In genomic region chr16:79327836-79328235, GRCh38 we compare ENCODE assay signal across 18 cellular contexts.
"Had no signal": no experiment of that assay in that cellular context is flagged by ENCODE, and none has a peak within 500 bp of the region (broad histone marks: within the 10 kb centered on the region; RNA-seq: fewer than 3 reads in every experiment).

No MANE protein-coding gene starts in this region.

- H3K36me3 ChIP-seq: left lung, neural progenitor cell, prostate gland, spleen, transverse colon, upper lobe of right lung, uterus had no signal

- H3K4me1 Mint-ChIP-seq: stimulated activated memory B cell treated with anti-CD40 and anti-IgM and Interleukin-4, amounts not matched to agents 10 μg/mL and 1 μg/mL and 100 μg/mL, for 72 hours had no signal

- H3K9me3 ChIP-seq: left lung, prostate gland, spleen, transverse colon, upper lobe of right lung, uterus had no signal

- H3K9ac ChIP-seq: neural progenitor cell had no signal

- H3K9me3 Mint-ChIP-seq: nephron; neural progenitor cell; stimulated activated memory B cell treated with anti-CD40 and anti-IgM and Interleukin-4, amounts not matched to agents 10 μg/mL and 1 μg/mL and 100 μg/mL, for 72 hours; stimulated activated naive CD8-positive, alpha-beta T cell treated with anti-CD3 and anti-CD28 coated beads, Interleukin-15, Interleukin-2, amounts not matched to agents 100 ng/mL and 50 ng/mL, for 24 hours had no signal

- H3K27ac ChIP-seq: neural progenitor cell, prostate gland, upper lobe of right lung, uterus had no signal

- H3K36me3 Mint-ChIP-seq: neural progenitor cell; stimulated activated memory B cell treated with anti-CD40 and anti-IgM and Interleukin-4, amounts not matched to agents 10 μg/mL and 1 μg/mL and 100 μg/mL, for 72 hours had no signal

- H3K4me3 ChIP-seq: coronary artery, left lung, neural progenitor cell, prostate gland, skin epidermis, spleen, transverse colon, upper lobe of right lung, uterus had no signal

- ATAC-seq: left cardiac atrium; naive thymus-derived CD4-positive, alpha-beta T cell; stimulated activated memory B cell treated with anti-CD40 and anti-IgM and Interleukin-4, amounts not matched to agents 10 μg/mL and 1 μg/mL and 100 μg/mL, for 72 hours; upper lobe of right lung had no signal

- H3K27ac Mint-ChIP-seq: naive thymus-derived CD4-positive, alpha-beta T cell; nephron; neural progenitor cell; stimulated activated memory B cell treated with anti-CD40 and anti-IgM and Interleukin-4, amounts not matched to agents 10 μg/mL and 1 μg/mL and 100 μg/mL, for 72 hours; stimulated activated naive CD8-positive, alpha-beta T cell treated with anti-CD3 and anti-CD28 coated beads, Interleukin-15, Interleukin-2, amounts not matched to agents 100 ng/mL and 50 ng/mL, for 24 hours had no signal

- H3K4me1 ChIP-seq: prostate gland, uterus had no signal

- H3K4me3 Mint-ChIP-seq: naive thymus-derived CD4-positive, alpha-beta T cell; nephron; neural progenitor cell; stimulated activated memory B cell treated with anti-CD40 and anti-IgM and Interleukin-4, amounts not matched to agents 10 μg/mL and 1 μg/mL and 100 μg/mL, for 72 hours; stimulated activated naive CD8-positive, alpha-beta T cell treated with anti-CD3 and anti-CD28 coated beads, Interleukin-15, Interleukin-2, amounts not matched to agents 100 ng/mL and 50 ng/mL, for 24 hours had no signal

- H3K27me3 ChIP-seq: left lung, neural progenitor cell, uterus had no signal

- DNase-seq: left cardiac atrium; left lung; mammary epithelial cell; mesendoderm; naive thymus-derived CD4-positive, alpha-beta T cell; right cardiac atrium; spleen; stimulated activated CD4-positive, alpha-beta T cell treated with anti-CD3 and anti-CD28 coated beads, Interleukin-4, amount 100 ng/mL, for 4 hours; transverse colon; upper lobe of right lung; uterus had no signal
